20 cellular contexts compared by ENCODE assay signal in genomic region chr4:20260821-20261220, GRCh38. TPM values are rescaled to one million over a fixed set of nuclear protein-coding genes. Genes with fewer than 3 reads are reported as not detected.
DNase-seq lines count a peak whose midpoint lies in the region; ATAC-seq and TF ChIP-seq lines count a peak whose summit lies in the region.
"Had no signal": no experiment of that assay in that cellular context is flagged by ENCODE, and none has a peak within 500 bp of the region (broad histone marks: within the 10 kb centered on the region; RNA-seq: fewer than 3 reads in every experiment).

No MANE protein-coding gene starts in this region.

- DNase-seq in SK-N-SH (no peak), NB4 (ENCODE audit: low read depth) (peak; percentile 27), choroid plexus epithelial cell (ENCODE audit: low read depth) (peak; percentile 13), DMS 273 (lab: John Stamatoyannopoulos, UW; ENCODE audit: unreplicated experiment) (no peak), NCI-H774 (lab: John Stamatoyannopoulos, UW) (no peak)
- no peak for DNase-seq in activated CD4-positive, alpha-beta T cell treated with anti-CD3 and anti-CD28 coated beads, Interleukin-2, amount 10 ng/mL, durations not matched to agents 24 days and 14 days
- DNase-seq: CD8-positive, alpha-beta T cell; DMS79 treated with DMSO at 0.1 percent for 48 hours; GDM1; GOT3; KG1; NCI-H1417; NCI-H187 treated with DMSO at 0.1 percent for 48 hours; NCI-H446; Right ventricle myocardium superior had no signal

- CTCF ChIA-PET in SK-N-SH (lab: Yijun Ruan, JAX), result interaction anchor here (0.7 to 1.0 kb wide), 2 partner anchors 12 to 765 kb away, joined by 3 to 4 read pairs; no protein-coding TSS in a partner anchor

- peaks cover 26% of the 10 kb centered on the region for H3F3A ChIP-seq in SK-N-SH (replicated peaks; ENCODE audit: insufficient read depth)

- H2AFZ ChIP-seq in SK-N-SH (ENCODE audit: low read depth), result no peak overlapping the region

- H3K36me3 ChIP-seq in SK-N-SH (replicated peaks in 1 of 2; ENCODE audit: control insufficient read depth in 1 of 2, insufficient read depth in 2 of 2, low read length in 1 of 2), result peaks cover 62 to 74% of the 10 kb centered on the region in 2 experiments
- H3K36me3 ChIP-seq: BLaER1 had no signal

- H3K4me3 ChIP-seq in SK-N-SH (ENCODE audit: low read depth in 2 of 2, low read length in 1 of 2), result no peak overlapping the region
- H3K4me3 ChIP-seq in NB4 (ENCODE audit: low read depth, low read length), result no peak overlapping the region
- H3K4me3 ChIP-seq in choroid plexus epithelial cell (ENCODE audit: low read depth, low read length), result no peak overlapping the region
- H3K4me3 ChIP-seq: BLaER1, SK-N-MC had no signal

- TF ChIP-seq CTCF in SK-N-SH (IDR thresholded peaks at IDR 0.05), result no peak
- no peak for TF ChIP-seq CTCF in NB4 (IDR thresholded peaks at IDR 0.05; ENCODE audit: low read depth, low read length)
- TF ChIP-seq CTCF in choroid plexus epithelial cell (conservative IDR thresholded peaks at IDR 0.05; ENCODE audit: low read depth, low read length), result no peak

- no peaks in the 10 kb centered on the region for H3K36me3 Mint-ChIP-seq in activated CD4-positive, alpha-beta T cell treated with anti-CD3 and anti-CD28 coated beads, Interleukin-2, amount 10 ng/mL, durations not matched to agents 24 days and 14 days (ENCODE audit: low read depth)
- H3K36me3 Mint-ChIP-seq: CD8-positive, alpha-beta T cell had no signal

- no peak for TF ChIP-seq RAD21 in SK-N-SH (IDR thresholded peaks at IDR 0.05; ENCODE audit: low read length)

- H3K9ac ChIP-seq in SK-N-SH, result no peak overlapping the region
- H3K9ac ChIP-seq: BLaER1 had no signal

- ATAC-seq in SK-N-SH treated with all-trans-retinoic acid at 6 μM for 48 hours, result no peak; the same call in 2 of the 3 replicates
- no peak for ATAC-seq in HG03565 (IDR thresholded peaks at IDR 0.05; ENCODE audit: unreplicated experiment)
- ATAC-seq: CD8-positive, alpha-beta T cell; HepG2 had no signal

- no peak overlapping the region for H3K27ac ChIP-seq in SK-N-SH (ENCODE audit: low read depth in 2 of 2, low read length in 1 of 2)
- H3K27ac ChIP-seq: BLaER1, SK-N-MC had no signal

- peaks cover 33% of the 10 kb centered on the region for H4K20me1 ChIP-seq in SK-N-SH (ENCODE audit: insufficient read depth)
- H4K20me1 ChIP-seq: BLaER1 had no signal

- no peaks in the 10 kb centered on the region for H3K4me1 Mint-ChIP-seq in activated CD4-positive, alpha-beta T cell treated with anti-CD3 and anti-CD28 coated beads, Interleukin-2, amount 10 ng/mL, durations not matched to agents 24 days and 14 days

- no peaks in the 10 kb centered on the region for H3K9me3 ChIP-seq in SK-N-SH
- H3K9me3 ChIP-seq: BLaER1 had no signal

- POLR2A ChIA-PET in SK-N-SH (lab: Yijun Ruan, JAX), result no interaction called here

- no peak overlapping the region for H3K4me3 Mint-ChIP-seq in activated CD4-positive, alpha-beta T cell treated with anti-CD3 and anti-CD28 coated beads, Interleukin-2, amount 10 ng/mL, durations not matched to agents 24 days and 14 days
- H3K4me3 Mint-ChIP-seq: CD8-positive, alpha-beta T cell had no signal

- no peak for TF ChIP-seq EP300 in SK-N-SH (IDR thresholded peaks at IDR 0.05; ENCODE audit: borderline replicate concordance in 1 of 2, low read depth in 1 of 2, low read length in 1 of 2)

- H3K27me3 Mint-ChIP-seq in activated CD4-positive, alpha-beta T cell treated with anti-CD3 and anti-CD28 coated beads, Interleukin-2, amount 10 ng/mL, durations not matched to agents 24 days and 14 days, result peaks cover 9% of the 10 kb centered on the region

- 81% methylated on average over 2 of the region's 2 CpGs for WGBS in SK-N-SH (ENCODE audit: low lambda C conversion rate)

- no peaks in the 10 kb centered on the region for H3K27me3 ChIP-seq in SK-N-SH (ENCODE audit: insufficient read depth)

- no peak overlapping the region for H3K4me2 ChIP-seq in SK-N-SH
- H3K4me2 ChIP-seq: BLaER1 had no signal

- no peaks in the 10 kb centered on the region for H3K9me2 ChIP-seq in SK-N-SH

- H3K4me1 ChIP-seq in SK-N-SH (ENCODE audit: control insufficient read depth in 1 of 2, insufficient read depth in 2 of 2, low read depth in 1 of 2, low read length in 1 of 2), result peaks cover 0 to 24% of the 10 kb centered on the region in 2 experiments; a peak in 3 of 4 replicates
- H3K4me1 ChIP-seq: BLaER1 had no signal

- no peaks in the 10 kb centered on the region for H3K9me3 Mint-ChIP-seq in activated CD4-positive, alpha-beta T cell treated with anti-CD3 and anti-CD28 coated beads, Interleukin-2, amount 10 ng/mL, durations not matched to agents 24 days and 14 days
- H3K9me3 Mint-ChIP-seq: CD8-positive, alpha-beta T cell had no signal

- peaks cover 81% of the 10 kb centered on the region for H3K79me2 ChIP-seq in SK-N-SH (ENCODE audit: insufficient read depth)

- intact Hi-C loops in activated CD4-positive, alpha-beta T cell treated with anti-CD3 and anti-CD28 coated beads, Interleukin-2, amount 10 ng/mL, durations not matched to agents 24 days and 14 days (cut with micrococcal nuclease), result no loop called here

- no peak for TF ChIP-seq POLR2A in NB4 (IDR thresholded peaks at IDR 0.05; ENCODE audit: extremely low read depth, insufficient read length)

- H3K27ac Mint-ChIP-seq in activated CD4-positive, alpha-beta T cell treated with anti-CD3 and anti-CD28 coated beads, Interleukin-2, amount 10 ng/mL, durations not matched to agents 24 days and 14 days, result no peak overlapping the region
- H3K27ac Mint-ChIP-seq: CD8-positive, alpha-beta T cell had no signal

TF ChIP-seq in SK-N-SH, 30 proteins besides CTCF, POLR2A, EP300 and RAD21 (continues in another document):
- TF ChIP-seq CHD2 (IDR thresholded peaks at IDR 0.05; ENCODE audit: low read length, partially characterized antibody), result no peak
- no peak for TF ChIP-seq TEAD4 (IDR thresholded peaks at IDR 0.05; ENCODE audit: borderline replicate concordance, insufficient read depth)
- TF ChIP-seq MXI1 (IDR thresholded peaks at IDR 0.05; ENCODE audit: low read depth, low read length), result no peak
- TF ChIP-seq, protein P1, sequence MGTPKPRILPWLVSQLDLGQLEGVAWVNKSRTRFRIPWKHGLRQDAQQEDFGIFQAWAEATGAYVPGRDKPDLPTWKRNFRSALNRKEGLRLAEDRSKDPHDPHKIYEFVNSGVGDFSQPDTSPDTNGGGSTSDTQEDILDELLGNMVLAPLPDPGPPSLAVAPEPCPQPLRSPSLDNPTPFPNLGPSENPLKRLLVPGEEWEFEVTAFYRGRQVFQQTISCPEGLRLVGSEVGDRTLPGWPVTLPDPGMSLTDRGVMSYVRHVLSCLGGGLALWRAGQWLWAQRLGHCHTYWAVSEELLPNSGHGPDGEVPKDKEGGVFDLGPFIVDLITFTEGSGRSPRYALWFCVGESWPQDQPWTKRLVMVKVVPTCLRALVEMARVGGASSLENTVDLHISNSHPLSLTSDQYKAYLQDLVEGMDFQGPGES (IDR thresholded peaks at IDR 0.05; ENCODE audit: low read depth, low read length), result no peak
- TF ChIP-seq TAF1 (IDR thresholded peaks at IDR 0.05; ENCODE audit: borderline replicate concordance, low read depth, low read length), result no peak
- TF ChIP-seq, protein P2, sequence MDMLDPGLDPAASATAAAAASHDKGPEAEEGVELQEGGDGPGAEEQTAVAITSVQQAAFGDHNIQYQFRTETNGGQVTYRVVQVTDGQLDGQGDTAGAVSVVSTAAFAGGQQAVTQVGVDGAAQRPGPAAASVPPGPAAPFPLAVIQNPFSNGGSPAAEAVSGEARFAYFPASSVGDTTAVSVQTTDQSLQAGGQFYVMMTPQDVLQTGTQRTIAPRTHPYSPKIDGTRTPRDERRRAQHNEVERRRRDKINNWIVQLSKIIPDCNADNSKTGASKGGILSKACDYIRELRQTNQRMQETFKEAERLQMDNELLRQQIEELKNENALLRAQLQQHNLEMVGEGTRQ (IDR thresholded peaks at IDR 0.05; ENCODE audit: borderline replicate concordance, low read depth, low read length), result no peak
- no peak for TF ChIP-seq RXRA (IDR thresholded peaks at IDR 0.05; ENCODE audit: borderline replicate concordance, low read depth)
- TF ChIP-seq FOXM1 (IDR thresholded peaks at IDR 0.05; ENCODE audit: low read depth), result no peak

TF ChIP-seq in SK-N-SH treated with all-trans-retinoic acid at 6 μM for 48 hours, 23 proteins besides CTCF, POLR2A, EP300 and RAD21:
- TF ChIP-seq SNAI2 (CRISPR knock-in tag; IDR thresholded peaks at IDR 0.05) (no peak), ARNTL (CRISPR knock-in tag; IDR thresholded peaks at IDR 0.05; ENCODE audit: borderline replicate concordance, low read depth) (no peak)

RNA-seq across cellular contexts. Expression of gene SLIT2, which starts 9.1 kb away (rescaled TPM):
- 53.6 and 68.7 TPM in 2 replicates for polyA plus RNA-seq in SK-N-SH (2012; rRNA removed)
- 69.5 and 76.0 TPM in 2 replicates for polyA plus RNA-seq in SK-N-SH (2012; cell fraction: cytosol; rRNA removed)
- polyA plus RNA-seq in SK-N-SH (2012; cell fraction: nucleus; rRNA removed), result 69.7 and 99.6 TPM in 2 replicates
- total RNA-seq in activated CD4-positive, alpha-beta T cell treated with anti-CD3 and anti-CD28 coated beads, Interleukin-2, amount 10 ng/mL, durations not matched to agents 24 days and 14 days, result 0.07 TPM in 2 replicates
- total RNA-seq: CD8-positive, alpha-beta T cell; HepG2 had no signal

Comparison
In these comparisons a context has a peak if more than half of its experiments do, and no peak if none do; other contexts are left out.
1. DNase-seq: peak in NB4 (single experiment) and choroid plexus epithelial cell (single experiment); none in SK-N-SH (single experiment), DMS 273 (single experiment), NCI-H774 (single experiment) and activated CD4-positive, alpha-beta T cell treated with anti-CD3 and anti-CD28 coated beads, Interleukin-2, amount 10 ng/mL, durations not matched to agents 24 days and 14 days (single experiment).